Comparison of ENCODE assay signal across 7 cellular contexts in genomic region chr2:85538507-85539360, GRCh38. TPM values are rescaled to one million over a fixed set of nuclear protein-coding genes. Genes with fewer than 3 reads are reported as not detected.
DNase-seq lines count a peak whose midpoint lies in the region; ATAC-seq lines count a peak whose summit lies in the region.

MAT2A (plus strand) TSS chr2:85539168; CDS start chr2:85539288, 120 bp downstream.

- H3K27me3 ChIP-seq in right cardiac atrium (ENCODE audit: control insufficient read depth, insufficient read depth), result no peaks in the 10 kb centered on the region

- intact Hi-C loops in right cardiac atrium (cut with DNase I), result loop anchor here in 3 of 4 donors (5.0 kb wide), 2 partner anchors 36 to 101 kb away; no protein-coding TSS in a partner anchor

- H3K4me1 ChIP-seq in right cardiac atrium (ENCODE audit: control insufficient read depth, insufficient read depth, low read length), result peaks cover 2% of the 10 kb centered on the region

- peak; percentile 45 for ATAC-seq in GM18499 (IDR thresholded peaks at IDR 0.05; ENCODE audit: insufficient read depth, unreplicated experiment)
- ATAC-seq in HG02943 (IDR thresholded peaks at IDR 0.05; ENCODE audit: low read depth, unreplicated experiment), result peak; percentile 64
- peak; percentile 93 to 95 for ATAC-seq in right cardiac atrium

- peak within 1 kb of the TSS; percentile 67 for H3K4me3 ChIP-seq in right cardiac atrium (ENCODE audit: low read length)

- no peaks in the 10 kb centered on the region for H3K9me3 ChIP-seq in right cardiac atrium (ENCODE audit: control insufficient read depth, low read length)

- DNase-seq in NCI-H187 (lab: John Stamatoyannopoulos, UW) (peak; percentile 82 to 97), T-helper 2 cell (peak; percentile 71 to 89 (median 80)), anterior cingulate cortex (lab: John Stamatoyannopoulos, UW) (peak; percentile 73 to 99 (median 94)), right cardiac atrium (peak; percentile 95 to 98 (median 98)), renal cortical epithelial cell (ENCODE audit: low read depth) (peak; percentile 62)

- WGBS in right cardiac atrium, result under 1% methylated on average over 92 of the region's 92 CpGs

- H3K27ac ChIP-seq in right cardiac atrium (ENCODE audit: low read length), result peak within 1 kb of the TSS; percentile 99

RNA-seq across cellular contexts. Expression of gene MAT2A, which starts in this region (rescaled TPM):
- 100 to 1,000 TPM; 123 to 227 (median 144) TPM for total RNA-seq in right cardiac atrium
- polyA plus RNA-seq in right cardiac atrium, result 76.4 TPM
- total RNA-seq in renal cortical epithelial cell, result 54.9 and 292 TPM in 2 replicates

Comparison
In these comparisons a context has a peak if more than half of its experiments do, and no peak if none do; other contexts are left out.
1. Peak in every context shown above with its lines: DNase-seq, ATAC-seq, H3K4me3 ChIP-seq and H3K27ac ChIP-seq.